In the genomic region with DNA sequence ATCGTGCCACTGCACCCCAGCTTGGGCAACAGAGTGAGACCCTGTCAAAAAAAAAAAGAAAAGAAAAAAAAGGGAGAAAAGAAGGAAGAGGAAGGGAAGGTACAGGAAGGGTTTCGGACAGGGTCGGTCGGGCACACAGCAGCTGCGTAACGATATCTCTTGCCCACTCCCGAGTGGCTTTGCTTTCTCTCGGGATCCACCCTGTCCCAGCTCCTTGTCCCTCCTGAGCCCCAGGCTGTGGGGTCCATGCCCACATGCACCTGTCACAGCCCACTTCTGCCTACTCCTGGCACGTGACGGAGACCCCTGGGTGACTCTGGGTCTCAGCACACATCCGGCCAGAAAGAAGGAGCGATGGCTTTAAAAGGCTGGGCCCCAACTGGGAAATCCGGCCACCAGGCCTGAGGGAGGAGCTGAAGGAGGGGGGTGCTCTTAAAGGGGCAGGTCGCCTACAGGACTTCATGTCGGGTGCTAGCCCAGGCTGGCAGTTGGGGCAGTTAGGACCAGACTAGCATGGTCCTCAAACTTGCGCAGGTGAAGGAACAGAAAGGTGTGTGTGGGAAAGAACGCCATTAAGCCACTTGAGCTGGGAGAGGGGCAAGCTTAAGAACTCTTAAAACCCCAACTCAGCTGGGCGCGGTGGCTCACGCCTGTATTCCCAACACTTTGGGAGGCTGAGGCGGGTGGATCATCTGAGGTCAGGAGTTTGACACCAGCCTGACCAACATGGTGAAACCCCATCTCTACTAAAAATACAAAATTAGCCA, we compare ENCODE assay signal across 8 cellular contexts. TPM values are rescaled to one million over a fixed set of nuclear protein-coding genes. Genes with fewer than 3 reads are reported as not detected.
DNase-seq lines count a peak whose midpoint lies in the region; ATAC-seq and TF ChIP-seq lines count a peak whose summit lies in the region.

A gene with protein sequence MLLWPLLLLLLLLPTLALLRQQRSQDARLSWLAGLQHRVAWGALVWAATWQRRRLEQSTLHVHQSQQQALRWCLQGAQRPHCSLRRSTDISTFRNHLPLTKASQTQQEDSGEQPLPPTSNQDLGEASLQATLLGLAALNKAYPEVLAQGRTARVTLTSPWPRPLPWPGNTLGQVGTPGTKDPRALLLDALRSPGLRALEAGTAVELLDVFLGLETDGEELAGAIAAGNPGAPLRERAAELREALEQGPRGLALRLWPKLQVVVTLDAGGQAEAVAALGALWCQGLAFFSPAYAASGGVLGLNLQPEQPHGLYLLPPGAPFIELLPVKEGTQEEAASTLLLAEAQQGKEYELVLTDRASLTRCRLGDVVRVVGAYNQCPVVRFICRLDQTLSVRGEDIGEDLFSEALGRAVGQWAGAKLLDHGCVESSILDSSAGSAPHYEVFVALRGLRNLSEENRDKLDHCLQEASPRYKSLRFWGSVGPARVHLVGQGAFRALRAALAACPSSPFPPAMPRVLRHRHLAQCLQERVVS (minus strand): TSS at position 362 of the 767 bp plus-strand sequence. CDS start 913 bp downstream, outside the sequence.

- WGBS in gastroesophageal sphincter (ENCODE audit: low coverage in 1 of 2), 2 donors, result 6 to 63% methylated on average over 5 to 6 of the region's 21 CpGs

- peaks cover 0 to 29% of the 10 kb centered on the region in 2 donors for H3K36me3 ChIP-seq in gastroesophageal sphincter

- ATAC-seq in GM21723 (IDR thresholded peaks at IDR 0.05; ENCODE audit: unreplicated experiment), result peak; percentile 80
- peak; percentile 95 for ATAC-seq in gastroesophageal sphincter

- DNase-seq in DMS53 treated with DMSO at 0.1 percent for 48 hours (lab: John Stamatoyannopoulos, UW; ENCODE audit: unreplicated experiment) (peak; percentile 55), LoVo (ENCODE audit: low spot score) (peak; percentile 88), SIG-M5 treated with dmso at 0.1 percent for 504 hours (lab: John Stamatoyannopoulos, UW; ENCODE audit: unreplicated experiment) (peak; percentile 89), nucleus accumbens (lab: John Stamatoyannopoulos, UW) (peak in 55 of 56 donors; percentile 38 to 94 (median 76)), substantia nigra (lab: John Stamatoyannopoulos, UW) (peak in 48 of 49 donors; percentile 34 to 91 (median 80))
- peak; percentile 29 to 59 (median 48) for DNase-seq in activated naive CD4-positive, alpha-beta T cell (lab: John Stamatoyannopoulos, UW)

- peaks cover 0 to 30% (median 10%) of the 10 kb centered on the region in 3 donors for H3K4me1 ChIP-seq in gastroesophageal sphincter

- no peaks in the 10 kb centered on the region for H3K27me3 ChIP-seq in gastroesophageal sphincter

- no peaks in the 10 kb centered on the region for H3K9me3 ChIP-seq in gastroesophageal sphincter

- peak within 1 kb of the TSS; percentile 48 to 73 for H3K4me3 ChIP-seq in gastroesophageal sphincter

- no peak for TF ChIP-seq POLR2A in gastroesophageal sphincter (IDR thresholded peaks at IDR 0.05)

- H3K27ac ChIP-seq in gastroesophageal sphincter (peak within 1 kb of the TSS; percentile 24 to 88 (median 84)), substantia nigra (ENCODE audit: low read depth, low read length, poor library complexity, severe bottlenecking) (peak within 1 kb of the TSS; percentile 87)

- no peak for TF ChIP-seq EP300 in gastroesophageal sphincter (IDR thresholded peaks at IDR 0.05)

- no peak for TF ChIP-seq CTCF in gastroesophageal sphincter (IDR thresholded peaks at IDR 0.05)

RNA-seq across cellular contexts. Expression of the gene that starts here (rescaled TPM):
- 10 to 100 TPM; 18.8 to 30.8 (median 21.8) TPM for total RNA-seq in gastroesophageal sphincter

Comparison
In these comparisons a context has a peak if more than half of its experiments do, and no peak if none do; other contexts are left out.
1. Peak in every context shown above with its lines: DNase-seq, ATAC-seq, H3K4me3 ChIP-seq and H3K27ac ChIP-seq.